In genomic region chr7:29337628-29338116, GRCh38 we compare ENCODE assay signal across 9 cellular contexts.
A peak's percentile ranks its signal among the peaks of the same experiment; 100 is the strongest.
DNase-seq lines count a peak whose midpoint lies in the region; ATAC-seq and TF ChIP-seq lines count a peak whose summit lies in the region.
"Had no signal": no experiment of that assay in that cellular context is flagged by ENCODE, and none has a peak within 500 bp of the region (broad histone marks: within the 10 kb centered on the region; RNA-seq: fewer than 3 reads in every experiment).

No MANE protein-coding gene starts in this region.

- TF ChIP-seq CTCF in brain microvascular endothelial cell (IDR thresholded peaks at IDR 0.05; ENCODE audit: low read depth, low read length, missing control alignments) (no peak), progenitor cell of endocrine pancreas (IDR thresholded peaks at IDR 0.05; ENCODE audit: unreplicated experiment) (no peak)

- no peaks in the 10 kb centered on the region for H3K36me3 Mint-ChIP-seq in progenitor cell of endocrine pancreas (ENCODE audit: insufficient read depth)
- H3K36me3 Mint-ChIP-seq: mesothelial cell of epicardium had no signal

- H3K9me3 Mint-ChIP-seq in progenitor cell of endocrine pancreas (ENCODE audit: low read depth) = no peaks in the 10 kb centered on the region
- H3K9me3 Mint-ChIP-seq: mesothelial cell of epicardium had no signal

- peak overlapping the region; percentile 10 for H3K4me3 Mint-ChIP-seq in progenitor cell of endocrine pancreas (ENCODE audit: low read depth)
- H3K4me3 Mint-ChIP-seq: mesothelial cell of epicardium had no signal

- H3K27me3 ChIP-seq in brain microvascular endothelial cell (replicated peaks) = peaks cover 3% of the 10 kb centered on the region
- H3K27me3 ChIP-seq: thyroid gland had no signal

- no peaks in the 10 kb centered on the region for H3K9me3 ChIP-seq in SK-N-MC (ENCODE audit: low read depth, low read length)
- H3K9me3 ChIP-seq: thyroid gland had no signal

- H3K27me3 Mint-ChIP-seq in progenitor cell of endocrine pancreas = peaks cover 2% of the 10 kb centered on the region

- no peak for ATAC-seq in HG03571 (IDR thresholded peaks at IDR 0.05; ENCODE audit: unreplicated experiment)
- no peak for ATAC-seq in GM21515 (IDR thresholded peaks at IDR 0.05; ENCODE audit: unreplicated experiment)

- no peaks in the 10 kb centered on the region for H3K36me3 ChIP-seq in SK-N-MC (ENCODE audit: insufficient read depth, low read length)
- H3K36me3 ChIP-seq in brain microvascular endothelial cell (replicated peaks) = no peaks in the 10 kb centered on the region
- H3K36me3 ChIP-seq: thyroid gland had no signal

- no peak overlapping the region for H3K9ac ChIP-seq in SK-N-MC (ENCODE audit: insufficient read length)

- peak overlapping the region; percentile 44; the same call in 1 of the 2 replicates for H3K27ac ChIP-seq in SK-N-MC
- no peak overlapping the region for H3K27ac ChIP-seq in brain microvascular endothelial cell
- H3K27ac ChIP-seq: thyroid gland had no signal

- H3K4me3 ChIP-seq in SK-N-MC (peak overlapping the region; percentile 26), brain microvascular endothelial cell (ENCODE audit: low read depth, low read length) (no peak overlapping the region)
- H3K4me3 ChIP-seq: thyroid gland had no signal

- peaks cover 52% of the 10 kb centered on the region for H3K4me1 Mint-ChIP-seq in progenitor cell of endocrine pancreas (ENCODE audit: low read depth)

- DNase-seq in Daoy (ENCODE audit: low read depth) (peak; percentile 65), SK-N-MC (ENCODE audit: low read depth, low spot score) (peak; percentile 77), brain microvascular endothelial cell (peak; percentile 69), progenitor cell of endocrine pancreas (ENCODE audit: low spot score, unreplicated experiment) (no peak), T1000 (lab: John Stamatoyannopoulos, UW) (no peak)
- DNase-seq: thyroid gland had no signal

- in situ Hi-C loops in brain microvascular endothelial cell (cut with HindIII; ENCODE audit: low pct_ligation_motif_present, low sequenced_read_pairs) = no loop called here

- peak overlapping the region; percentile 84 for H3K27ac Mint-ChIP-seq in progenitor cell of endocrine pancreas
- H3K27ac Mint-ChIP-seq: mesothelial cell of epicardium had no signal

Comparison
In these comparisons a context has a peak if more than half of its experiments do, and no peak if none do; other contexts are left out.
1. DNase-seq: peak in Daoy (single experiment), SK-N-MC (single experiment) and brain microvascular endothelial cell (single experiment); none in progenitor cell of endocrine pancreas (single experiment) and T1000 (single experiment).